In the genomic region with DNA sequence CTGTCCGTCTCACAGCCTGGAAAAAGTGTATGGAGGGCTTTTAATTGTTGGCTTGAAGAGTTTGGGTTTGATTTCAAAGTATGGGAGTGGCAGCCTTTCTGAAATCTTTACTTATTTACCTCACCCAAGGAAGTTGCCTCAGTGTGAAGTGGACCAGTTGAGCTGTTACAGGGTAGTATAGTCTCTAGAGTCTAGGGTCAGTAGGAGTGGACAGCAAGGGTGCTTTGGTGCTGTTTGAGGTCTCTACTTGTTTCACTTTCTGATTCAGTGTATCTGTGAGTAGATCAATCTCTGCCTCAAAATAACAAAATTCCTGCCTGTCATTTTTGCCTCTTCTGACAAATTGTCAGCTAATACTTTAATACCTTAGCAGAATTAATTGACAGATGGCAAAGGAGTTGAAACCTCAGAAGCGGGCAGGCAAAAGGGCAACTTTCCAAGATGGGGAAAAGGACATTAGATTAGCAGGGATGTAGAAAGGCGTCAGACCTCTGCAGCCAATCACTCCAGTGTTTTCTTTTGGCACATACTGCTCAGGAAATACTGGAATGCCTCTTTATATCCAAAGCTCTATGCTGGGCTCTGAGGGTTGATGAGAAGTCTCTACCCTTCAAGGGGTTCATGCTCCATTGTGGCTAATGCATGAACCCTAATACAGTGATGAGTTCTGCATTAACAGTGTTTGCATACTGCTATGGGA, we compare ENCODE assay signal across 14 cellular contexts. TPM values are rescaled to one million over a fixed set of nuclear protein-coding genes. Genes with fewer than 3 reads are reported as not detected.
DNase-seq lines count a peak whose midpoint lies in the region; ATAC-seq and TF ChIP-seq lines count a peak whose summit lies in the region.
"Had no signal": no experiment of that assay in that cellular context is flagged by ENCODE, and none has a peak within 500 bp of the region (broad histone marks: within the 10 kb centered on the region; RNA-seq: fewer than 3 reads in every experiment).

No MANE protein-coding gene starts in this region.

- H3K4me1 ChIP-seq in heart left ventricle = peaks cover 4 to 80% (median 60%) of the 10 kb centered on the region in 12 donors
- peaks cover 61% of the 10 kb centered on the region for H3K4me1 ChIP-seq in upper lobe of right lung
- H3K4me1 ChIP-seq in esophagus muscularis mucosa = peaks cover 54 to 84% (median 78%) of the 10 kb centered on the region in 4 donors

- DNase-seq in heart left ventricle = no peak
- DNase-seq in left cardiac atrium = no peak
- no peak for DNase-seq in left colon
- no peak for DNase-seq in upper lobe of right lung
- DNase-seq in esophagus muscularis mucosa (ENCODE audit: extremely low spot score) = no peak
- DNase-seq in NCI-H69 (lab: John Stamatoyannopoulos, UW) = no peak
- DNase-seq: activated CD4-positive, alpha-beta T cell treated with anti-CD3 and anti-CD28 coated beads for 36 hours; adrenal gland; GOT3; hippocampal formation; NCI-H1436; tibial artery had no signal

- 41 to 50% (median 46%) methylated on average over 3 of the region's 3 CpGs for WGBS in heart left ventricle, 4 donors
- WGBS in esophagus muscularis mucosa = 89% methylated on average over 3 of the region's 3 CpGs

- H3K36me3 Mint-ChIP-seq in activated T-helper 17 cell treated with anti-CD3 and anti-CD28 coated beads, Interleukin-2, amount 50 U/mL, for 72 hours (ENCODE audit: low read depth) = peaks cover 95% of the 10 kb centered on the region

- H3K27ac ChIP-seq in heart left ventricle (peak overlapping the region in 1 of 12 donors; percentile 23), upper lobe of right lung (no peak overlapping the region), esophagus muscularis mucosa (replicated peaks in 1 of 4) (no peak overlapping the region)
- H3K27ac ChIP-seq: adrenal gland, tibial artery had no signal

- TF ChIP-seq CTCF in heart left ventricle (IDR thresholded peaks at IDR 0.05) (no peak), upper lobe of right lung (IDR thresholded peaks at IDR 0.05) (no peak), esophagus muscularis mucosa (IDR thresholded peaks at IDR 0.05) (no peak)

- H3K27me3 ChIP-seq in heart left ventricle (no peaks in the 10 kb centered on the region), upper lobe of right lung (no peaks in the 10 kb centered on the region), esophagus muscularis mucosa (no peaks in the 10 kb centered on the region)
- H3K27me3 ChIP-seq: adrenal gland, tibial artery had no signal

- no peaks in the 10 kb centered on the region for H3K9me3 Mint-ChIP-seq in activated T-helper 17 cell treated with anti-CD3 and anti-CD28 coated beads, Interleukin-2, amount 50 U/mL, for 72 hours

- ATAC-seq in heart left ventricle = peak in 3 of 4 donors; percentile 37 to 59 (median 48)
- no peak for ATAC-seq in left cardiac atrium
- ATAC-seq in activated T-helper 17 cell treated with anti-CD3 and anti-CD28 coated beads, Interleukin-2, amount 50 U/mL, for 72 hours (replicated peaks) = no peak
- peak; percentile 15 for ATAC-seq in left colon
- peak; percentile 82 for ATAC-seq in upper lobe of right lung
- no peak for ATAC-seq in GM19324 (IDR thresholded peaks at IDR 0.05; ENCODE audit: low FRiP score, unreplicated experiment)
- ATAC-seq: activated CD4-positive, alpha-beta T cell treated with anti-CD3 and anti-CD28 coated beads for 36 hours had no signal

- intact Hi-C loops in heart left ventricle (cut with DNase I) = no loop called here
- intact Hi-C loops in left cardiac atrium (cut with DNase I) = loop anchor here in 1 of 2 donors (5.0 kb wide), 1 partner anchor 38 kb away; no protein-coding TSS in a partner anchor
- intact Hi-C loops in left colon (cut with DNase I, micrococcal nuclease) = no loop called here
- intact Hi-C loops in upper lobe of right lung (cut with DNase I) = no loop called here
- intact Hi-C loops in esophagus muscularis mucosa (cut with DNase I) = loop anchor here (10.0 kb wide), 2 partner anchors 46 to 126 kb away; partner anchors contain the start of genes NPC1 and RMC1

- H3K36me3 ChIP-seq in heart left ventricle (peaks cover 0 to 36% (median 19%) of the 10 kb centered on the region in 9 donors), upper lobe of right lung (peaks cover 28% of the 10 kb centered on the region), esophagus muscularis mucosa (peaks cover 12 to 24% (median 15%) of the 10 kb centered on the region in 4 donors)

- H3K27ac Mint-ChIP-seq in activated T-helper 17 cell treated with anti-CD3 and anti-CD28 coated beads, Interleukin-2, amount 50 U/mL, for 72 hours = peak overlapping the region; percentile 18

- TF ChIP-seq POLR2A in heart left ventricle (IDR thresholded peaks at IDR 0.05) (no peak), esophagus muscularis mucosa (IDR thresholded peaks at IDR 0.05; ENCODE audit: low read depth) (no peak)

- H3K4me3 Mint-ChIP-seq in activated T-helper 17 cell treated with anti-CD3 and anti-CD28 coated beads, Interleukin-2, amount 50 U/mL, for 72 hours = peak overlapping the region; percentile 15
- H3K4me3 Mint-ChIP-seq: activated CD4-positive, alpha-beta T cell treated with anti-CD3 and anti-CD28 coated beads for 36 hours had no signal

- H3K9me3 ChIP-seq in heart left ventricle (no peaks in the 10 kb centered on the region), upper lobe of right lung (no peaks in the 10 kb centered on the region), esophagus muscularis mucosa (no peaks in the 10 kb centered on the region)
- H3K9me3 ChIP-seq: adrenal gland, tibial artery had no signal

- H3K27me3 Mint-ChIP-seq in activated T-helper 17 cell treated with anti-CD3 and anti-CD28 coated beads, Interleukin-2, amount 50 U/mL, for 72 hours = no peaks in the 10 kb centered on the region
- H3K27me3 Mint-ChIP-seq: activated CD4-positive, alpha-beta T cell treated with anti-CD3 and anti-CD28 coated beads for 36 hours had no signal

- peaks cover 49% of the 10 kb centered on the region for H3K4me1 Mint-ChIP-seq in activated T-helper 17 cell treated with anti-CD3 and anti-CD28 coated beads, Interleukin-2, amount 50 U/mL, for 72 hours

- no peak for TF ChIP-seq EP300 in esophagus muscularis mucosa (IDR thresholded peaks at IDR 0.05)

- H3K4me3 ChIP-seq in heart left ventricle = no peak overlapping the region
- peak overlapping the region; percentile 3 for H3K4me3 ChIP-seq in upper lobe of right lung
- no peak overlapping the region for H3K4me3 ChIP-seq in esophagus muscularis mucosa
- H3K4me3 ChIP-seq: adrenal gland, tibial artery had no signal

RNA-seq across cellular contexts. Expression of gene RIOK3, which starts 5.9 kb away (rescaled TPM):
- total RNA-seq in heart left ventricle (10 to 100 TPM; 43.4 to 76.2 (median 51.1) TPM), left cardiac atrium (10 to 100 TPM; 42.4 to 49.1 TPM), left colon (100 to 1,000 TPM; 172 to 181 TPM), upper lobe of right lung (63.7 TPM), esophagus muscularis mucosa (10 to 100 TPM; 38.7 to 52.2 (median 46.3) TPM)
- 10 to 100 TPM; 32.3 to 57.9 TPM for polyA plus RNA-seq in heart left ventricle
- 100 to 1,000 TPM in 1 of 2 donors, 10 to 100 TPM in 1; 56.8 to 101 TPM for total RNA-seq in activated T-helper 17 cell treated with anti-CD3 and anti-CD28 coated beads, Interleukin-2, amount 50 U/mL, for 72 hours

RNA-seq across cellular contexts. Expression of gene RMC1, which starts 44.3 kb away (rescaled TPM):
- 10 to 100 TPM; 12.2 to 24.2 (median 17.3) TPM for total RNA-seq in heart left ventricle
- 10 to 100 TPM; 24.9 to 27.8 TPM for polyA plus RNA-seq in heart left ventricle
- 10 to 100 TPM; 12.8 to 18.6 TPM for total RNA-seq in left cardiac atrium
- total RNA-seq in activated T-helper 17 cell treated with anti-CD3 and anti-CD28 coated beads, Interleukin-2, amount 50 U/mL, for 72 hours = 10 to 100 TPM; 24.6 to 55.0 TPM
- total RNA-seq in left colon = 10 to 100 TPM; 28.5 to 33.5 TPM
- 42.5 TPM for total RNA-seq in upper lobe of right lung
- total RNA-seq in esophagus muscularis mucosa = 10 to 100 TPM; 24.9 to 41.0 (median 31.0) TPM

Comparison
In these comparisons a context has a peak if more than half of its experiments do, and no peak if none do; other contexts are left out.
1. ATAC-seq: peak in heart left ventricle (3 of 4), left colon (single experiment) and upper lobe of right lung (single experiment); none in left cardiac atrium (0 of 2), activated T-helper 17 cell treated with anti-CD3 and anti-CD28 coated beads, Interleukin-2, amount 50 U/mL, for 72 hours (single experiment) and GM19324 (single experiment).